Comparison of ENCODE assay signal across 18 cellular contexts in the genomic region with DNA sequence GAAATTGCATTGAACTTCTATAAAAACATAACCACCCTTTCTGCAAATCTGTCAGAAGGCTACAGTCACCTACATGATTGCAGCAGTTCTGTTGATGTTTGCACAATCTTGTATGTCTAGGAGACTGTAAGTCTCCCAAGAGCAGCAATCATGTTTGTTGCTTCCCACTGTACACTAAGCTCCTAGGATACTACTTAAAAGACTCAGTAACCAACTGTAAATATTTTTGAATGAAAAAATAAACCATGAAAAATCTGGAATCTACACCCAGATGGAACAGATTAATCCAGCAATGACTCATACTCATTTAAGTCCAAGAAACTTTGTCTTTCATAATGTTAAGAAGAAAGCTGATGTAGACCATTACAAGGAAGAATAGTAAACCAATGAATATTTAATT.
DNase-seq lines count a peak whose midpoint lies in the region; ATAC-seq and TF ChIP-seq lines count a peak whose summit lies in the region.
"Had no signal": no experiment of that assay in that cellular context is flagged by ENCODE, and none has a peak within 500 bp of the region (broad histone marks: within the 10 kb centered on the region; RNA-seq: fewer than 3 reads in every experiment).

No MANE protein-coding gene starts in this region.

- H3K27ac Mint-ChIP-seq in WTC11, result no peak overlapping the region
- H3K27ac Mint-ChIP-seq: activated CD8-positive, alpha-beta memory T cell treated with anti-CD3 and anti-CD28 coated beads, Interleukin-2, amount 10 ng/mL, durations not matched to agents 7 days and 5 days; activated naive CD4-positive, alpha-beta T cell treated with anti-CD3 and anti-CD28 coated beads, Interleukin-2, amount 50 U/mL, for 72 hours; CD8-positive, alpha-beta T cell; IgD-negative memory B cell; nephron had no signal

- H3K4me3 Mint-ChIP-seq in activated T-cell treated with anti-CD3 and anti-CD28 coated beads, Interleukin-2, amount 50 U/mL, for 4 hours, result no peak overlapping the region
- no peak overlapping the region for H3K4me3 Mint-ChIP-seq in WTC11
- H3K4me3 Mint-ChIP-seq: activated CD8-positive, alpha-beta memory T cell treated with anti-CD3 and anti-CD28 coated beads, Interleukin-2, amount 10 ng/mL, durations not matched to agents 7 days and 5 days; CD8-positive, alpha-beta T cell; IgD-negative memory B cell; nephron had no signal

- TF ChIP-seq CTCF in RWPE2 (IDR thresholded peaks at IDR 0.05; ENCODE audit: poor library complexity, severe bottlenecking) (no peak), osteoblast (IDR thresholded peaks at IDR 0.05; ENCODE audit: extremely low read depth, low read depth, low read length) (no peak), WTC11 (IDR thresholded peaks at IDR 0.05) (no peak)

- POLR2A ChIA-PET in WTC11 (lab: Charles Lee), result no interaction called here

- H3K4me1 ChIP-seq in RWPE2 (ENCODE audit: insufficient read depth, poor library complexity, severe bottlenecking) (no peaks in the 10 kb centered on the region), osteoblast (ENCODE audit: insufficient read depth, low read length) (peaks cover 2% of the 10 kb centered on the region)

- H3K27me3 ChIP-seq in RWPE2 (ENCODE audit: insufficient read depth, poor library complexity, severe bottlenecking), result no peaks in the 10 kb centered on the region
- peaks cover 12% of the 10 kb centered on the region for H3K27me3 ChIP-seq in osteoblast (ENCODE audit: insufficient read depth, low read length)

- peaks cover 2% of the 10 kb centered on the region for H3K4me1 Mint-ChIP-seq in activated T-cell treated with anti-CD3 and anti-CD28 coated beads, Interleukin-2, amount 50 U/mL, for 4 hours (ENCODE audit: low read depth)
- 0 out of 2 replicates have a peak, but pooled peaks cover 3% of the 10 kb centered on the region for H3K4me1 Mint-ChIP-seq in WTC11
- H3K4me1 Mint-ChIP-seq: activated CD8-positive, alpha-beta memory T cell treated with anti-CD3 and anti-CD28 coated beads, Interleukin-2, amount 10 ng/mL, durations not matched to agents 7 days and 5 days; IgD-negative memory B cell had no signal

- H3K27me3 Mint-ChIP-seq in activated T-cell treated with anti-CD3 and anti-CD28 coated beads, Interleukin-2, amount 50 U/mL, for 4 hours (ENCODE audit: low read depth), result peaks cover 6% of the 10 kb centered on the region
- H3K27me3 Mint-ChIP-seq in WTC11 (ENCODE audit: low read depth), result no peaks in the 10 kb centered on the region; the same call in none of the 2 replicates

- peak; percentile 42; the same call in 2 of the 3 replicates for ATAC-seq in RWPE2 (ENCODE audit: low read depth)
- ATAC-seq in activated T-cell treated with anti-CD3 and anti-CD28 coated beads, Interleukin-2, amount 50 U/mL, for 4 hours, result no peak
- no peak for ATAC-seq in HG03196 (IDR thresholded peaks at IDR 0.05; ENCODE audit: unreplicated experiment)
- ATAC-seq in WTC11, result no peak
- ATAC-seq in HG03175 (IDR thresholded peaks at IDR 0.05; ENCODE audit: unreplicated experiment), result no peak
- ATAC-seq: activated CD8-positive, alpha-beta memory T cell treated with anti-CD3 and anti-CD28 coated beads, Interleukin-2, amount 10 ng/mL, durations not matched to agents 7 days and 5 days; activated naive CD4-positive, alpha-beta T cell treated with anti-CD3 and anti-CD28 coated beads, Interleukin-2, amount 50 U/mL, for 72 hours; CD8-positive, alpha-beta T cell had no signal

- no peaks in the 10 kb centered on the region for H3K36me3 Mint-ChIP-seq in activated T-cell treated with anti-CD3 and anti-CD28 coated beads, Interleukin-2, amount 50 U/mL, for 4 hours (ENCODE audit: insufficient read depth)
- H3K36me3 Mint-ChIP-seq in WTC11, result no peaks in the 10 kb centered on the region
- H3K36me3 Mint-ChIP-seq: activated CD8-positive, alpha-beta memory T cell treated with anti-CD3 and anti-CD28 coated beads, Interleukin-2, amount 10 ng/mL, durations not matched to agents 7 days and 5 days; activated naive CD4-positive, alpha-beta T cell treated with anti-CD3 and anti-CD28 coated beads, Interleukin-2, amount 50 U/mL, for 72 hours; CD8-positive, alpha-beta T cell; IgD-negative memory B cell had no signal

- H3K9me3 ChIP-seq in RWPE2 (ENCODE audit: severe bottlenecking), result no peaks in the 10 kb centered on the region
- H3K9me3 ChIP-seq in osteoblast (ENCODE audit: low read depth, low read length), result no peaks in the 10 kb centered on the region

- CTCF ChIA-PET in WTC11 (lab: Charles Lee), result no interaction called here

- no peak overlapping the region for H3K4me2 ChIP-seq in osteoblast (ENCODE audit: insufficient read depth, low read length)

- peaks cover 3% of the 10 kb centered on the region for H3K9me3 Mint-ChIP-seq in activated T-cell treated with anti-CD3 and anti-CD28 coated beads, Interleukin-2, amount 50 U/mL, for 4 hours
- peaks cover 9% of the 10 kb centered on the region for H3K9me3 Mint-ChIP-seq in WTC11
- H3K9me3 Mint-ChIP-seq: activated naive CD4-positive, alpha-beta T cell treated with anti-CD3 and anti-CD28 coated beads, Interleukin-2, amount 50 U/mL, for 72 hours; CD8-positive, alpha-beta T cell; nephron had no signal

- H2AFZ ChIP-seq in osteoblast (ENCODE audit: low read length), result no peak overlapping the region

- H3K27ac ChIP-seq in RWPE2 (ENCODE audit: poor library complexity, severe bottlenecking) (no peak overlapping the region), osteoblast (ENCODE audit: low read depth, low read length) (no peak overlapping the region)

- H3K4me3 ChIP-seq in RWPE2 (ENCODE audit: severe bottlenecking) (no peak overlapping the region), osteoblast (ENCODE audit: insufficient read depth, low read length) (no peak overlapping the region)
- H3K4me3 ChIP-seq: skin epidermis had no signal

- H4K20me1 ChIP-seq in osteoblast (ENCODE audit: insufficient read depth, low read length), result no peaks in the 10 kb centered on the region

- DNase-seq in EL (peak; percentile 93), RWPE2 (ENCODE audit: low spot score) (no peak), fibroblast of gingiva (ENCODE audit: low read depth) (peak; percentile 99), osteoblast (ENCODE audit: insufficient read length, low spot score, missing footprints) (peak; percentile 3), WTC11 (ENCODE audit: low spot score) (no peak)
- no peak for DNase-seq in activated T-cell treated with anti-CD3 and anti-CD28 coated beads, Interleukin-2, amount 50 U/mL, for 4 hours
- DNase-seq: activated CD8-positive, alpha-beta memory T cell treated with anti-CD3 and anti-CD28 coated beads, Interleukin-2, amount 10 ng/mL, durations not matched to agents 7 days and 5 days; CD8-positive, alpha-beta T cell; cortex of kidney; NCI-H1436 treated with DMSO at 0.1 percent for 48 hours; SIG-M5; substantia nigra had no signal

- no peaks in the 10 kb centered on the region for H3K79me2 ChIP-seq in osteoblast (ENCODE audit: insufficient read depth, low read length)

- H3K36me3 ChIP-seq in RWPE2 (ENCODE audit: low read depth) (no peaks in the 10 kb centered on the region), osteoblast (ENCODE audit: insufficient read depth, low read length) (no peaks in the 10 kb centered on the region)

TF ChIP-seq in WTC11, 78 proteins besides CTCF, POLR2A, EP300 and RAD21 (continues in another document):
- TF ChIP-seq, protein P1, sequence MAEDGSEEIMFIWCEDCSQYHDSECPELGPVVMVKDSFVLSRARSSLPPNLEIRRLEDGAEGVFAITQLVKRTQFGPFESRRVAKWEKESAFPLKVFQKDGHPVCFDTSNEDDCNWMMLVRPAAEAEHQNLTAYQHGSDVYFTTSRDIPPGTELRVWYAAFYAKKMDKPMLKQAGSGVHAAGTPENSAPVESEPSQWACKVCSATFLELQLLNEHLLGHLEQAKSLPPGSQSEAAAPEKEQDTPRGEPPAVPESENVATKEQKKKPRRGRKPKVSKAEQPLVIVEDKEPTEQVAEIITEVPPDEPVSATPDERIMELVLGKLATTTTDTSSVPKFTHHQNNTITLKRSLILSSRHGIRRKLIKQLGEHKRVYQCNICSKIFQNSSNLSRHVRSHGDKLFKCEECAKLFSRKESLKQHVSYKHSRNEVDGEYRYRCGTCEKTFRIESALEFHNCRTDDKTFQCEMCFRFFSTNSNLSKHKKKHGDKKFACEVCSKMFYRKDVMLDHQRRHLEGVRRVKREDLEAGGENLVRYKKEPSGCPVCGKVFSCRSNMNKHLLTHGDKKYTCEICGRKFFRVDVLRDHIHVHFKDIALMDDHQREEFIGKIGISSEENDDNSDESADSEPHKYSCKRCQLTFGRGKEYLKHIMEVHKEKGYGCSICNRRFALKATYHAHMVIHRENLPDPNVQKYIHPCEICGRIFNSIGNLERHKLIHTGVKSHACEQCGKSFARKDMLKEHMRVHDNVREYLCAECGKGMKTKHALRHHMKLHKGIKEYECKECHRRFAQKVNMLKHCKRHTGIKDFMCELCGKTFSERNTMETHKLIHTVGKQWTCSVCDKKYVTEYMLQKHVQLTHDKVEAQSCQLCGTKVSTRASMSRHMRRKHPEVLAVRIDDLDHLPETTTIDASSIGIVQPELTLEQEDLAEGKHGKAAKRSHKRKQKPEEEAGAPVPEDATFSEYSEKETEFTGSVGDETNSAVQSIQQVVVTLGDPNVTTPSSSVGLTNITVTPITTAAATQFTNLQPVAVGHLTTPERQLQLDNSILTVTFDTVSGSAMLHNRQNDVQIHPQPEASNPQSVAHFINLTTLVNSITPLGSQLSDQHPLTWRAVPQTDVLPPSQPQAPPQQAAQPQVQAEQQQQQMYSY (CRISPR knock-in tag; IDR thresholded peaks at IDR 0.05), result no peak
- no peak for TF ChIP-seq SOX15 (CRISPR knock-in tag; IDR thresholded peaks at IDR 0.05)
- TF ChIP-seq, protein P2, sequence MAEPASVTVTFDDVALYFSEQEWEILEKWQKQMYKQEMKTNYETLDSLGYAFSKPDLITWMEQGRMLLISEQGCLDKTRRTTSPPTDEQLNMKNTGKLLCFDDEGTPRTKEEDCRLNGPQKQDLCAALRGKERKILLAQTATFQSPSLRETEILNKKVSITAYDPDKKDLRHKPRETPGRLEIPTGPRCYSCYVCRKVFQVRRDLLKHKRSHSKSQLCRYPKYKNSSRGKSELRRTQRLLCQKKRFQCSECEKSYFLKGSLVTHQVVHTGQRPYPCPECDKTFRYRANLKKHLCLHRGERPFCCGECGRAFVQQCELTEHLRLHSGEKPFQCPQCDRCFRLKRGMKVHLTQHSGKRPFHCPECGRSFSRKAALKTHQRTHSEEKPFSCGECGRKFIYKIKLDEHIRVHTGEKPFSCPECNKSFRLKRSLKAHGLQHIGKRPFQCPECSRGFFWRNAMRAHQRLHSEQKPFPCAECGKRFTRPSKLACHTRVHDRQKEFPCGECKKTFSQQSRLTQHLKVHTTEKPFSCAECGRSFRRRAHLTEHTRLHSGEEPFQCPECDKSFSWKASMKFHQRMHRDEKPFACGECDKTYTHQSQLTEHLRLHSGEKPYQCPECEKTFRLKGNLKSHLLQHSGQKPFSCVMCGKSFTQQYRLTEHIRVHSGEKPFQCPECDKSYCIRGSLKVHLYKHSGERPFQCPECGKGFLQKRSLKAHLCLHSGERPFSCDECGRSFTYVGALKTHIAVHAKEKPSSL (CRISPR knock-in tag; conservative IDR thresholded peaks at IDR 0.05), result no peak
- no peak for TF ChIP-seq ZNF263 (CRISPR knock-in tag; IDR thresholded peaks at IDR 0.05; ENCODE audit: low read depth)

Comparison
In these comparisons a context has a peak if more than half of its experiments do, and no peak if none do; other contexts are left out.
1. DNase-seq: peak in EL (single experiment), fibroblast of gingiva (single experiment) and osteoblast (single experiment); none in RWPE2 (single experiment), activated T-cell treated with anti-CD3 and anti-CD28 coated beads, Interleukin-2, amount 50 U/mL, for 4 hours (single experiment) and WTC11 (single experiment).